In genomic region chr6:14144678-14145113, GRCh38 we compare ENCODE assay signal across 8 cellular contexts. TPM values are rescaled to one million over a fixed set of nuclear protein-coding genes. Genes with fewer than 3 reads are reported as not detected.
DNase-seq lines count a peak whose midpoint lies in the region; ATAC-seq and TF ChIP-seq lines count a peak whose summit lies in the region.

No MANE protein-coding gene starts in this region.

- no peak overlapping the region for H2AFZ ChIP-seq in OCI-LY3 (ENCODE audit: low read depth, low read length)

- peaks cover 27% of the 10 kb centered on the region for H3K79me2 ChIP-seq in OCI-LY3 (ENCODE audit: low read length)

- H3K9ac ChIP-seq in BLaER1 (no peak overlapping the region), OCI-LY3 (ENCODE audit: low read length) (peak overlapping the region; percentile 17; the same call in 1 of the 2 replicates)

- no peak overlapping the region for H3K4me3 Mint-ChIP-seq in naive thymus-derived CD8-positive, alpha-beta T cell

- POLR2A ChIA-PET in naive thymus-derived CD8-positive, alpha-beta T cell (lab: Charles Lee), result no interaction called here

- peak overlapping the region in 1 of 10 donors; percentile 46 for H3K27ac Mint-ChIP-seq in naive thymus-derived CD8-positive, alpha-beta T cell

- ATAC-seq in naive thymus-derived CD8-positive, alpha-beta T cell, result peak; percentile 77 to 89

- peak overlapping the region; percentile 11 for H3K4me2 ChIP-seq in BLaER1
- H3K4me2 ChIP-seq in OCI-LY3 (ENCODE audit: low read length), result peak overlapping the region; percentile 14; the same call in 1 of the 2 replicates

- H3K9me3 ChIP-seq in BLaER1 (no peaks in the 10 kb centered on the region), OCI-LY3 (ENCODE audit: insufficient read depth, low read length) (no peaks in the 10 kb centered on the region)

- H3K4me3 ChIP-seq in BLaER1, result no peak overlapping the region
- H3K4me3 ChIP-seq in OCI-LY3 (ENCODE audit: low read length), result no peak overlapping the region

- TF ChIP-seq CTCF in OCI-LY3 (IDR thresholded peaks at IDR 0.05; ENCODE audit: low read depth, low read length), result peak; percentile 81

- H3K4me1 ChIP-seq in BLaER1 (peaks cover 20% of the 10 kb centered on the region), OCI-LY3 (ENCODE audit: low read length) (peaks cover 47% of the 10 kb centered on the region)

- no peaks in the 10 kb centered on the region for H3K36me3 ChIP-seq in BLaER1
- peaks cover 27% of the 10 kb centered on the region for H3K36me3 ChIP-seq in OCI-LY3 (replicated peaks; ENCODE audit: low read depth, low read length)

- no peaks in the 10 kb centered on the region for H3K27me3 Mint-ChIP-seq in naive thymus-derived CD8-positive, alpha-beta T cell

- no peaks in the 10 kb centered on the region for H3K36me3 Mint-ChIP-seq in naive thymus-derived CD8-positive, alpha-beta T cell

- H3K4me1 Mint-ChIP-seq in naive thymus-derived CD8-positive, alpha-beta T cell, result peaks cover 2 to 15% (median 5%) of the 10 kb centered on the region in 4 donors

- TF ChIP-seq POLR2A in erythroblast (IDR thresholded peaks at IDR 0.05; ENCODE audit: low read length), result no peak

- H3K27me3 ChIP-seq in BLaER1, result no peaks in the 10 kb centered on the region
- H3K27me3 ChIP-seq in OCI-LY3 (ENCODE audit: low read depth, low read length), result no peaks in the 10 kb centered on the region

- H3K9me3 Mint-ChIP-seq in naive thymus-derived CD8-positive, alpha-beta T cell, result no peaks in the 10 kb centered on the region

- DNase-seq in GM19240 (ENCODE audit: insufficient read length, low spot score) (peak; percentile 87), HUDEP-2 (lab: John Stamatoyannopoulos, UW; ENCODE audit: unreplicated experiment in 76 of 76) (peak in 67 of 76 experiments; percentile 9 to 85 (median 56)), erythroblast (lab: John Stamatoyannopoulos, UW) (peak; percentile 74 to 84)
- DNase-seq in activated CD8-positive, alpha-beta memory T cell treated with anti-CD3 and anti-CD28 coated beads, Interleukin-2, amount 50 U/mL, for 48 hours, result peak; percentile 88
- DNase-seq in naive thymus-derived CD8-positive, alpha-beta T cell, result peak; percentile 44 to 84 (median 66)
- DNase-seq in stimulated activated naive CD4-positive, alpha-beta T cell treated with Interleukin-2 at 50 U/mL for 16 hours (lab: John Stamatoyannopoulos, UW), result peak; percentile 61

- H3K27ac ChIP-seq in BLaER1 (no peak overlapping the region), OCI-LY3 (ENCODE audit: low read length) (no peak overlapping the region)

- no peaks in the 10 kb centered on the region for H4K20me1 ChIP-seq in BLaER1
- H4K20me1 ChIP-seq in OCI-LY3 (ENCODE audit: insufficient read depth, low read length), result peaks cover 24% of the 10 kb centered on the region

RNA-seq across cellular contexts. Expression of gene CD83, which starts 27.1 kb away (rescaled TPM):
- 10 to 100 TPM; 10.3 to 10.4 TPM for total RNA-seq in naive thymus-derived CD8-positive, alpha-beta T cell
- 1 to 10 TPM; 1.6 to 2.9 (median 1.8) TPM for polyA plus RNA-seq in naive thymus-derived CD8-positive, alpha-beta T cell
